1 cellular context compared by ENCODE assay signal in the genomic region with DNA sequence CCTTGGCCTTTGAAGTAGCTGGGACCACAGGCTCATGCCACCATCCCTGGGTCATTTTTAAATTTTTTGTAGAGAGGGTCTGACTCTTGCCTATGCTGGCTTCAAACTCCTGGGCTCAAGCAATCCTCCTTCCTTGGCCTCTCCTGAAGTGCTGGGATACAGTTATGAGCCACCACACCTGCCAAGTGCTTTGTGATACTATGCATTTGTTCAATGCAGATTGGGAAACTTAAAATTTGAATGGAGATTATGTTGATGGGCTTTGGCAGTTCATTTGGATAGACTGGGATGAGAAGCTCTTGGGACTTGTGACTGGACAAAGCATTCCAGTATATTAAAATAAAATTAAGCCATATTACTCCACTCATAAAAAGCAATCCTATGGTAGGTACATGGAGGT.
TF ChIP-seq lines count a peak whose summit lies in the region.

No MANE protein-coding gene starts in this region.

TF ChIP-seq in K562, 482 proteins besides CTCF, POLR2A, EP300 and RAD21:
- TF ChIP-seq HMG20A (CRISPR knock-in tag; conservative IDR thresholded peaks at IDR 0.05): no peak
- 0 out of 2 replicates have a peak, but pooled peaks have one; percentile 52 for TF ChIP-seq POLR2AphosphoS5 (IDR thresholded peaks at IDR 0.05; ENCODE audit: control insufficient read depth, insufficient read depth, low read depth, low read length)
- no peak for TF ChIP-seq COPS2 (conservative IDR thresholded peaks at IDR 0.05)
- no peak for TF ChIP-seq SREBF2 (CRISPR knock-in tag; IDR thresholded peaks at IDR 0.05)
- TF ChIP-seq, protein P1, sequence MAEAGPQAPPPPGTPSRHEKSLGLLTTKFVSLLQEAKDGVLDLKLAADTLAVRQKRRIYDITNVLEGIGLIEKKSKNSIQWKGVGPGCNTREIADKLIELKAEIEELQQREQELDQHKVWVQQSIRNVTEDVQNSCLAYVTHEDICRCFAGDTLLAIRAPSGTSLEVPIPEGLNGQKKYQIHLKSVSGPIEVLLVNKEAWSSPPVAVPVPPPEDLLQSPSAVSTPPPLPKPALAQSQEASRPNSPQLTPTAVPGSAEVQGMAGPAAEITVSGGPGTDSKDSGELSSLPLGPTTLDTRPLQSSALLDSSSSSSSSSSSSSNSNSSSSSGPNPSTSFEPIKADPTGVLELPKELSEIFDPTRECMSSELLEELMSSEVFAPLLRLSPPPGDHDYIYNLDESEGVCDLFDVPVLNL (CRISPR knock-in tag; IDR thresholded peaks at IDR 0.05; ENCODE audit: low read depth): no peak
- TF ChIP-seq SMAD1 (IDR thresholded peaks at IDR 0.05; ENCODE audit: low read depth, low read length, partially characterized antibody): peak; percentile 34
- no peak for TF ChIP-seq ZNF707 (CRISPR knock-in tag; conservative IDR thresholded peaks at IDR 0.05)
- TF ChIP-seq ILF3 (IDR thresholded peaks at IDR 0.05; ENCODE audit: borderline replicate concordance): no peak
- TF ChIP-seq TAF1 (IDR thresholded peaks at IDR 0.05; ENCODE audit: control insufficient read depth, extremely low read depth, insufficient read depth, low read length, severe bottlenecking): no peak
- TF ChIP-seq E2F8 (IDR thresholded peaks at IDR 0.05; ENCODE audit: low read depth, partially characterized antibody): peak; percentile 7
- peak; percentile 16; the same call in 1 of the 2 replicates for TF ChIP-seq SUPT5H (IDR thresholded peaks at IDR 0.05)
- TF ChIP-seq CHCHD3 (CRISPR knock-in tag; IDR thresholded peaks at IDR 0.05): no peak
- no peak for TF ChIP-seq ZNF431 (CRISPR knock-in tag; IDR thresholded peaks at IDR 0.05)
- TF ChIP-seq PHB (CRISPR knock-in tag; IDR thresholded peaks at IDR 0.05): no peak
- no peak for TF ChIP-seq ATF2 (CRISPR knock-in tag; IDR thresholded peaks at IDR 0.05)
- no peak for TF ChIP-seq CBX2 (IDR thresholded peaks at IDR 0.05; ENCODE audit: insufficient read depth, low read length, poor library complexity, severe bottlenecking)
- TF ChIP-seq GTF2E2 (tag; IDR thresholded peaks at IDR 0.05): no peak
- TF ChIP-seq CBX8 (IDR thresholded peaks at IDR 0.05; ENCODE audit: borderline replicate concordance, extremely low read depth, low read depth, low read length, poor library complexity, severe bottlenecking): no peak
- TF ChIP-seq NCOA4 (IDR thresholded peaks at IDR 0.05; ENCODE audit: partially characterized antibody): no peak
- no peak for TF ChIP-seq TSHZ1 (CRISPR knock-in tag; IDR thresholded peaks at IDR 0.05)
- TF ChIP-seq CCNT2 (IDR thresholded peaks at IDR 0.05; ENCODE audit: borderline replicate concordance, extremely low read depth, insufficient read length, low read depth, low read length): no peak
- no peak for TF ChIP-seq SMARCA5 (IDR thresholded peaks at IDR 0.05)
- 0 out of 2 replicates have a peak, but pooled peaks have one; percentile 8 for TF ChIP-seq OTX1 (CRISPR knock-in tag; IDR thresholded peaks at IDR 0.05)
- no peak for TF ChIP-seq EP400 (IDR thresholded peaks at IDR 0.05)
- no peak for TF ChIP-seq ZBTB49 (CRISPR knock-in tag; IDR thresholded peaks at IDR 0.05; ENCODE audit: borderline replicate concordance)
- TF ChIP-seq, protein P2, sequence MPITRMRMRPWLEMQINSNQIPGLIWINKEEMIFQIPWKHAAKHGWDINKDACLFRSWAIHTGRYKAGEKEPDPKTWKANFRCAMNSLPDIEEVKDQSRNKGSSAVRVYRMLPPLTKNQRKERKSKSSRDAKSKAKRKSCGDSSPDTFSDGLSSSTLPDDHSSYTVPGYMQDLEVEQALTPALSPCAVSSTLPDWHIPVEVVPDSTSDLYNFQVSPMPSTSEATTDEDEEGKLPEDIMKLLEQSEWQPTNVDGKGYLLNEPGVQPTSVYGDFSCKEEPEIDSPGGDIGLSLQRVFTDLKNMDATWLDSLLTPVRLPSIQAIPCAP (CRISPR knock-in tag; IDR thresholded peaks at IDR 0.05; ENCODE audit: borderline replicate concordance): no peak
